In genomic region chr6:37559501-37559900, GRCh38 we compare ENCODE assay signal across 19 cellular contexts. TPM values are rescaled to one million over a fixed set of nuclear protein-coding genes. Genes with fewer than 3 reads are reported as not detected.
DNase-seq lines count a peak whose midpoint lies in the region; ATAC-seq and TF ChIP-seq lines count a peak whose summit lies in the region.
"Had no signal": no experiment of that assay in that cellular context is flagged by ENCODE, and none has a peak within 500 bp of the region (broad histone marks: within the 10 kb centered on the region; RNA-seq: fewer than 3 reads in every experiment).

No MANE protein-coding gene starts in this region.

- WGBS in ectodermal cell, 2 experiments = 58 to 60% methylated on average over 4 of the region's 4 CpGs

- peaks cover 0 to 2% of the 10 kb centered on the region in 2 donors for H3K27me3 Mint-ChIP-seq in CD8-positive, alpha-beta memory T cell
- H3K27me3 Mint-ChIP-seq in T-cell (no peaks in the 10 kb centered on the region), neural progenitor cell (ENCODE audit: insufficient read depth, low read depth) (peaks cover 20% of the 10 kb centered on the region)

- peak overlapping the region in 2 of 7 donors; percentile 3 to 29 for H3K4me3 Mint-ChIP-seq in CD8-positive, alpha-beta memory T cell
- H3K4me3 Mint-ChIP-seq in T-cell (peak overlapping the region in 1 of 3 donors; percentile 31), neural progenitor cell (peak overlapping the region; percentile 19)

- H3K9me3 Mint-ChIP-seq in CD8-positive, alpha-beta memory T cell = peaks cover 0 to 2% (median 0%) of the 10 kb centered on the region in 5 donors
- H3K9me3 Mint-ChIP-seq in T-cell = no peaks in the 10 kb centered on the region
- H3K9me3 Mint-ChIP-seq in neural progenitor cell = peaks cover 4% of the 10 kb centered on the region

- no peaks in the 10 kb centered on the region for H3K79me2 ChIP-seq in neural progenitor cell (ENCODE audit: low read depth)
- H3K79me2 ChIP-seq: hepatocyte had no signal

- no peaks in the 10 kb centered on the region for H3K36me3 ChIP-seq in CD8-positive, alpha-beta memory T cell (ENCODE audit: insufficient read depth, low read length)
- H3K36me3 ChIP-seq in ectodermal cell (ENCODE audit: control insufficient read depth, insufficient read depth, low read length) (no peaks in the 10 kb centered on the region), neural progenitor cell (no peaks in the 10 kb centered on the region)
- H3K36me3 ChIP-seq: SJCRH30, tibial artery had no signal

- H3K4me1 Mint-ChIP-seq in CD8-positive, alpha-beta memory T cell = peaks cover 20 to 40% (median 32%) of the 10 kb centered on the region in 3 donors
- peaks cover 27 to 39% (median 27%) of the 10 kb centered on the region in 3 donors for H3K4me1 Mint-ChIP-seq in T-cell
- H3K4me1 Mint-ChIP-seq in neural progenitor cell = peaks cover 86% of the 10 kb centered on the region

- H4K20me1 ChIP-seq in neural progenitor cell (ENCODE audit: low read depth) = no peaks in the 10 kb centered on the region

- no peak overlapping the region for H2AFZ ChIP-seq in neural progenitor cell (replicated peaks)
- H2AFZ ChIP-seq: hepatocyte had no signal

- peak; percentile 44 to 75 (median 64) for ATAC-seq in T-cell (replicated peaks in 1 of 4)
- ATAC-seq in HG02885 (IDR thresholded peaks at IDR 0.05; ENCODE audit: poor library complexity, unreplicated experiment) = no peak
- ATAC-seq in HG02981 (IDR thresholded peaks at IDR 0.05; ENCODE audit: unreplicated experiment) = no peak
- ATAC-seq in HG02571 (IDR thresholded peaks at IDR 0.05; ENCODE audit: unreplicated experiment) = no peak
- ATAC-seq: mucosa of descending colon had no signal

- no peaks in the 10 kb centered on the region for H3K27me3 ChIP-seq in CD8-positive, alpha-beta memory T cell (ENCODE audit: insufficient read depth, low read length, poor library complexity, severe bottlenecking)
- no peaks in the 10 kb centered on the region for H3K27me3 ChIP-seq in ectodermal cell (ENCODE audit: control insufficient read depth, insufficient read depth, low read length, poor library complexity, severe bottlenecking)
- no peaks in the 10 kb centered on the region for H3K27me3 ChIP-seq in neural progenitor cell

- no peaks in the 10 kb centered on the region for H3K9me3 ChIP-seq in CD8-positive, alpha-beta memory T cell (ENCODE audit: low read length)
- H3K9me3 ChIP-seq in ectodermal cell (ENCODE audit: control insufficient read depth, low read length) (no peaks in the 10 kb centered on the region), neural progenitor cell (ENCODE audit: low read depth) (no peaks in the 10 kb centered on the region)
- H3K9me3 ChIP-seq: mucosa of descending colon, SJCRH30, tibial artery had no signal

- H3K27ac ChIP-seq in CD8-positive, alpha-beta memory T cell (ENCODE audit: low read depth, low read length) = no peak overlapping the region
- H3K27ac ChIP-seq in ectodermal cell (ENCODE audit: insufficient read depth, low read depth, low read length, poor library complexity, severe bottlenecking) (peak overlapping the region; percentile 61), neural progenitor cell (peak overlapping the region; percentile 92)
- H3K27ac ChIP-seq: hepatocyte, SJCRH30, tibial artery had no signal

- H3K4me2 ChIP-seq in neural progenitor cell = peak overlapping the region; percentile 69

- H3K9ac ChIP-seq in neural progenitor cell = no peak overlapping the region

- POLR2A ChIA-PET in CD8-positive, alpha-beta memory T cell (lab: Charles Lee) = no interaction called here
- POLR2A ChIA-PET in T-cell (lab: Charles Lee) = interaction anchor here in 1 of 2 donors (0.6 kb wide), 1 partner anchor 560 kb away, joined by 3 read pairs; no protein-coding TSS in a partner anchor

- no peaks in the 10 kb centered on the region for H3K36me3 Mint-ChIP-seq in CD8-positive, alpha-beta memory T cell
- H3K36me3 Mint-ChIP-seq in T-cell = peaks cover 3% of the 10 kb centered on the region
- no peaks in the 10 kb centered on the region for H3K36me3 Mint-ChIP-seq in neural progenitor cell

- peaks cover 18% of the 10 kb centered on the region for H3K4me1 ChIP-seq in CD8-positive, alpha-beta memory T cell (ENCODE audit: insufficient read depth, low read length)
- H3K4me1 ChIP-seq in ectodermal cell (ENCODE audit: control insufficient read depth, insufficient read depth, low read length) = peaks cover 61% of the 10 kb centered on the region
- peaks cover 68% of the 10 kb centered on the region for H3K4me1 ChIP-seq in neural progenitor cell

- H3K4me3 ChIP-seq in CD8-positive, alpha-beta memory T cell (ENCODE audit: low read length) = no peak overlapping the region
- H3K4me3 ChIP-seq in ectodermal cell (ENCODE audit: insufficient read depth, low read depth, low read length) = no peak overlapping the region
- peak overlapping the region; percentile 24 for H3K4me3 ChIP-seq in neural progenitor cell
- H3K4me3 ChIP-seq: hepatocyte, mucosa of descending colon, SJCRH30, tibial artery had no signal

- DNase-seq in CD8-positive, alpha-beta memory T cell = no peak
- DNase-seq in T-cell = no peak
- DNase-seq in neural progenitor cell (ENCODE audit: low spot score) = no peak
- DNase-seq in activated CD4-positive, CD25-positive, alpha-beta regulatory T cell (lab: John Stamatoyannopoulos, UW) = no peak
- DNase-seq: activated CD4-positive, alpha-beta T cell treated with anti-CD3 and anti-CD28 coated beads for 48 hours; activated naive CD4-positive, alpha-beta T cell treated with anti-CD3 and anti-CD28 coated beads, Interleukin-2, amount 50 U/mL, for 16 hours; GDM1; GOT3; KBM-7; mucosa of descending colon; NCI-H1048; NCI-H2081; tibial artery had no signal

- peaks cover 55% of the 10 kb centered on the region for H3F3A ChIP-seq in neural progenitor cell (ENCODE audit: low read depth)

- no peak for TF ChIP-seq CTCF in neural progenitor cell (IDR thresholded peaks at IDR 0.05)

- H3K27ac Mint-ChIP-seq in CD8-positive, alpha-beta memory T cell = peak overlapping the region in 6 of 8 donors; percentile 24 to 88 (median 76)
- H3K27ac Mint-ChIP-seq in T-cell (peak overlapping the region in 1 of 2 donors; percentile 69), neural progenitor cell (peak overlapping the region; percentile 85)

- CTCF ChIA-PET in CD8-positive, alpha-beta memory T cell (lab: Charles Lee) = interaction anchor here (1.0 to 1.7 kb wide), 4 partner anchors 10 to 41 kb away, joined by 3 to 6 read pairs (median 4); no protein-coding TSS in a partner anchor
- CTCF ChIA-PET in T-cell (lab: Charles Lee) = interaction anchor here in 1 of 2 donors (0.5 kb wide), 1 partner anchor 364 kb away, joined by 3 read pairs; no protein-coding TSS in a partner anchor

RNA-seq across cellular contexts. Expression of gene CCDC167, which starts 59.8 kb away (rescaled TPM):
- 10 to 100 TPM; 79.5 to 86.3 TPM for total RNA-seq in CD8-positive, alpha-beta memory T cell
- 181 TPM for polyA plus RNA-seq in CD8-positive, alpha-beta memory T cell
- 10 to 100 TPM; 14.3 to 25.2 (median 17.8) TPM for total RNA-seq in T-cell
- polyA plus RNA-seq in ectodermal cell (2013, experiment 1 of 4) = 54.2 TPM
- 54.0 TPM for polyA plus RNA-seq in ectodermal cell (2013, experiment 2 of 4)
- 38.1 TPM for polyA plus RNA-seq in ectodermal cell (2013, experiment 3 of 4)
- 42.7 TPM for polyA plus RNA-seq in ectodermal cell (2013, experiment 4 of 4)
- total RNA-seq in neural progenitor cell (ENCODE audit: low replicate concordance) = 30.4 and 56.5 TPM in 2 replicates

Comparison
In these comparisons a context has a peak if more than half of its experiments do, and no peak if none do; other contexts are left out.
1. ATAC-seq: peak in T-cell (4 of 4); none in HG02885 (single experiment), HG02981 (single experiment) and HG02571 (single experiment).